Comparison of ENCODE assay signal across 2 cellular contexts in genomic region chr16:49477250-49477895, GRCh38.
TF ChIP-seq lines count a peak whose summit lies in the region.

No MANE protein-coding gene starts in this region.

TF ChIP-seq in HEK293, 187 proteins besides CTCF, POLR2A, EP300 and RAD21 (continued from another document and continues in another):
- TF ChIP-seq SALL2 (tag by site-specific recombination; IDR thresholded peaks at IDR 0.05; ENCODE audit: borderline replicate concordance) (no peak), ZNF404 (tag by site-specific recombination; IDR thresholded peaks at IDR 0.05) (no peak), PRDM6 (tag by site-specific recombination; IDR thresholded peaks at IDR 0.05) (no peak), INSM2 (tag by site-specific recombination; IDR thresholded peaks at IDR 0.05) (no peak), ZNF776 (tag by site-specific recombination; IDR thresholded peaks at IDR 0.05; ENCODE audit: borderline replicate concordance) (no peak), ZNF513 (tag by site-specific recombination; IDR thresholded peaks at IDR 0.05) (peak; percentile 98), ZNF561 (tag by site-specific recombination; IDR thresholded peaks at IDR 0.05; ENCODE audit: borderline replicate concordance) (no peak), REST (tag by site-specific recombination; IDR thresholded peaks at IDR 0.05) (no peak), ZNF433 (tag by site-specific recombination; IDR thresholded peaks at IDR 0.05; ENCODE audit: low read depth) (no peak), EGR2 (tag by site-specific recombination; IDR thresholded peaks at IDR 0.05; ENCODE audit: low read depth) (peak; percentile 23; the same call in 1 of the 2 replicates), ZBTB17 (tag by site-specific recombination; IDR thresholded peaks at IDR 0.05) (no peak), ZNF704 (tag by site-specific recombination; IDR thresholded peaks at IDR 0.05) (no peak), ZNF157 (tag by site-specific recombination; IDR thresholded peaks at IDR 0.05) (0 out of 2 replicates have a peak, but pooled peaks have one; percentile 21), HOXD13 (CRISPR knock-in tag; IDR thresholded peaks at IDR 0.05; ENCODE audit: borderline replicate concordance) (no peak), ZNF510 (tag by site-specific recombination; IDR thresholded peaks at IDR 0.05; ENCODE audit: insufficient replicate concordance) (no peak), ZNF37A (tag by site-specific recombination; IDR thresholded peaks at IDR 0.05) (no peak), KLF1 (tag by site-specific recombination; IDR thresholded peaks at IDR 0.05) (no peak), MEIS1 (CRISPR knock-in tag; IDR thresholded peaks at IDR 0.05; ENCODE audit: borderline replicate concordance) (no peak), TCF7L2 (IDR thresholded peaks at IDR 0.05; ENCODE audit: borderline replicate concordance, low read depth, low read length) (no peak)

TF ChIP-seq in K562, 482 proteins besides CTCF, POLR2A, EP300 and RAD21 (continued from another document):
- TF ChIP-seq ZNF512 (tag; IDR thresholded peaks at IDR 0.05), result peak; percentile 77
